In genomic region chr15:28834957-28835585, GRCh38 we compare ENCODE assay signal across 7 cellular contexts. TPM values are rescaled to one million over a fixed set of nuclear protein-coding genes. Genes with fewer than 3 reads are reported as not detected.
"Had no signal": no experiment of that assay in that cellular context is flagged by ENCODE, and none has a peak within 500 bp of the region (broad histone marks: within the 10 kb centered on the region; RNA-seq: fewer than 3 reads in every experiment).

No MANE protein-coding gene starts in this region.

RNA-seq across cellular contexts. Expression of gene GOLGA6L7, which starts 13.4 kb away (rescaled TPM):
- total RNA-seq: GM23248, GM23338, H1, H4, H7, H9, HFFc6 had no signal
- polyA plus RNA-seq: GM23248, H1 had no signal
